In genomic region chr16:58004736-58005135, GRCh38 we compare ENCODE assay signal across 7 cellular contexts. TPM values are rescaled to one million over a fixed set of nuclear protein-coding genes. Genes with fewer than 3 reads are reported as not detected.
"Had no signal": no experiment of that assay in that cellular context is flagged by ENCODE, and none has a peak within 500 bp of the region (broad histone marks: within the 10 kb centered on the region; RNA-seq: fewer than 3 reads in every experiment).

No MANE protein-coding gene starts in this region.

RNA-seq across cellular contexts. Expression of gene CNGB1, which starts 33.8 kb away (rescaled TPM):
- total RNA-seq: activated naive CD8-positive, alpha-beta T cell treated with anti-CD3 and anti-CD28 coated beads, Interleukin-2, amount 10 ng/mL, durations not matched to agents 7 days and 5 days; aorta; cardiac muscle cell; lower leg skin; mesenteric fat pad; osteoblast; uterus had no signal
- polyA plus RNA-seq: aorta, cardiac muscle cell had no signal
